In genomic region chr3:153552887-153553604, GRCh38 we compare ENCODE assay signal across 18 cellular contexts.
DNase-seq lines count a peak whose midpoint lies in the region; ATAC-seq and TF ChIP-seq lines count a peak whose summit lies in the region.
"Had no signal": no experiment of that assay in that cellular context is flagged by ENCODE, and none has a peak within 500 bp of the region (broad histone marks: within the 10 kb centered on the region; RNA-seq: fewer than 3 reads in every experiment).

No MANE protein-coding gene starts in this region.

- no peaks in the 10 kb centered on the region for H3K9me3 Mint-ChIP-seq in Calu3 (ENCODE audit: low read depth, unreplicated experiment)
- peaks cover 7% of the 10 kb centered on the region for H3K9me3 Mint-ChIP-seq in chondrocyte (ENCODE audit: low read depth)

- H3K4me1 Mint-ChIP-seq in Calu3 (ENCODE audit: low read depth, unreplicated experiment) (peaks cover 9% of the 10 kb centered on the region), chondrocyte (ENCODE audit: low read depth) (no peaks in the 10 kb centered on the region)
- H3K4me1 Mint-ChIP-seq: IgD-negative memory B cell had no signal

- intact Hi-C loops in heart right ventricle (cut with DNase I), result no loop called here
- intact Hi-C loops in left cardiac atrium (cut with DNase I), result no loop called here
- intact Hi-C loops in Calu3 (cut with micrococcal nuclease; ENCODE audit: unreplicated experiment), result no loop called here
- intact Hi-C loops in body of pancreas (cut with DNase I), result no loop called here

- WGBS in heart right ventricle, 2 donors, result 63 to 69% methylated on average over 11 of the region's 11 CpGs
- 64 to 67% methylated on average over 11 of the region's 11 CpGs for WGBS in body of pancreas, 2 donors

- no peak for TF ChIP-seq CTCF in heart right ventricle (IDR thresholded peaks at IDR 0.05)
- TF ChIP-seq CTCF in Calu3 (IDR thresholded peaks at IDR 0.05; ENCODE audit: unreplicated experiment), result no peak
- TF ChIP-seq CTCF in body of pancreas (IDR thresholded peaks at IDR 0.05), result no peak
- TF ChIP-seq CTCF in chondrocyte (IDR thresholded peaks at IDR 0.05), result no peak

- peaks cover 0 to 12% (median 0%) of the 10 kb centered on the region in 11 donors for H3K9me3 ChIP-seq in heart right ventricle
- no peaks in the 10 kb centered on the region for H3K9me3 ChIP-seq in body of pancreas
- no peaks in the 10 kb centered on the region for H3K9me3 ChIP-seq in MG63
- H3K9me3 ChIP-seq: HAP-1, SJCRH30 had no signal

- no peaks in the 10 kb centered on the region for H3K27me3 ChIP-seq in heart right ventricle
- no peaks in the 10 kb centered on the region for H3K27me3 ChIP-seq in body of pancreas
- H3K27me3 ChIP-seq in MG63, result no peaks in the 10 kb centered on the region
- H3K27me3 ChIP-seq: SJCRH30 had no signal

- no peaks in the 10 kb centered on the region for H3K27me3 Mint-ChIP-seq in Calu3 (ENCODE audit: unreplicated experiment)
- peaks cover 5% of the 10 kb centered on the region for H3K27me3 Mint-ChIP-seq in chondrocyte (ENCODE audit: low read depth)
- H3K27me3 Mint-ChIP-seq: IgD-negative memory B cell had no signal

- H3K27ac Mint-ChIP-seq in Calu3 (ENCODE audit: unreplicated experiment), result peak overlapping the region; percentile 0
- no peak overlapping the region for H3K27ac Mint-ChIP-seq in chondrocyte (ENCODE audit: unreplicated experiment)
- H3K27ac Mint-ChIP-seq: CD8-positive, alpha-beta T cell; IgD-negative memory B cell had no signal

- CTCF ChIA-PET in Calu3 (lab: Charles Lee), result interaction anchor here (0.6 kb wide), 2 partner anchors 205 to 328 kb away, joined by 4 read pairs; no protein-coding TSS in a partner anchor

- H3K36me3 Mint-ChIP-seq in Calu3 (ENCODE audit: insufficient read depth, unreplicated experiment), result no peaks in the 10 kb centered on the region
- no peaks in the 10 kb centered on the region for H3K36me3 Mint-ChIP-seq in chondrocyte (ENCODE audit: low read depth)
- H3K36me3 Mint-ChIP-seq: CD8-positive, alpha-beta T cell; IgD-negative memory B cell had no signal

- no peak for TF ChIP-seq POLR2A in body of pancreas (IDR thresholded peaks at IDR 0.05)

- H3K4me1 ChIP-seq in heart right ventricle, result no peaks in the 10 kb centered on the region
- H3K4me1 ChIP-seq in body of pancreas, result no peaks in the 10 kb centered on the region
- H3K4me1 ChIP-seq: HAP-1, SJCRH30 had no signal

- peak overlapping the region in 7 of 10 donors; percentile 21 to 47 (median 35) for H3K27ac ChIP-seq in heart right ventricle
- H3K27ac ChIP-seq in body of pancreas, result no peak overlapping the region
- H3K27ac ChIP-seq: SJCRH30 had no signal

- ATAC-seq in heart right ventricle (peak in 6 of 8 donors; percentile 29 to 89 (median 36)), left cardiac atrium (no peak), body of pancreas (peak; percentile 47)
- ATAC-seq: CD8-positive, alpha-beta T cell had no signal

- no peak for DNase-seq in heart right ventricle
- DNase-seq in left cardiac atrium, result no peak
- DNase-seq in Calu3, result no peak
- no peak for DNase-seq in body of pancreas
- peak; percentile 5 to 8 for DNase-seq in lung microvascular endothelial cell (ENCODE audit: low read depth in 2 of 2)
- no peak for DNase-seq in chondrocyte (ENCODE audit: low spot score)
- DNase-seq in T-helper 9 cell, result no peak
- DNase-seq in MG63, result no peak
- DNase-seq: CD8-positive, alpha-beta T cell; DMS79 treated with DMSO at 0.1 percent for 48 hours; NCI-H1417; NCI-H187 treated with DMSO at 0.1 percent for 48 hours; NCI-H345; NCI-H526 treated with DMSO at 0.1 percent for 48 hours; RPMI8226; SJCRH30 had no signal

- H3K36me3 ChIP-seq in heart right ventricle (no peaks in the 10 kb centered on the region), body of pancreas (replicated peaks in 1 of 2; ENCODE audit: insufficient read depth in 1 of 2, low read depth in 2 of 2) (no peaks in the 10 kb centered on the region), MG63 (no peaks in the 10 kb centered on the region)
- H3K36me3 ChIP-seq: HAP-1, SJCRH30 had no signal

- peak overlapping the region; percentile 22 for H3K4me3 Mint-ChIP-seq in Calu3 (ENCODE audit: low read depth, unreplicated experiment)
- H3K4me3 Mint-ChIP-seq in chondrocyte (ENCODE audit: unreplicated experiment), result no peak overlapping the region
- H3K4me3 Mint-ChIP-seq: CD8-positive, alpha-beta T cell; IgD-negative memory B cell had no signal

- no TSS peak for BruUV-seq in Calu3 (replicated peaks; lab: Mats Ljungman, UMichigan)

- H3K4me3 ChIP-seq in heart right ventricle, result peak overlapping the region in 5 of 10 donors; percentile 4 to 23 (median 9)
- H3K4me3 ChIP-seq in body of pancreas, result no peak overlapping the region
- no peak overlapping the region for H3K4me3 ChIP-seq in MG63
- H3K4me3 ChIP-seq: HAP-1, SJCRH30 had no signal

Comparison
In these comparisons a context has a peak if more than half of its experiments do, and no peak if none do; other contexts are left out.
1. ATAC-seq: peak in heart right ventricle (6 of 8) and body of pancreas (single experiment); none in left cardiac atrium (0 of 2).
2. DNase-seq: peak in lung microvascular endothelial cell (2 of 2); none in heart right ventricle (0 of 2), left cardiac atrium (single experiment), Calu3 (single experiment), body of pancreas (0 of 4), chondrocyte (single experiment), T-helper 9 cell (single experiment) and MG63 (single experiment).
3. H3K27ac ChIP-seq: peak in heart right ventricle (7 of 10); none in body of pancreas (0 of 4).